Comparison of ENCODE assay signal across 11 cellular contexts in the genomic region with DNA sequence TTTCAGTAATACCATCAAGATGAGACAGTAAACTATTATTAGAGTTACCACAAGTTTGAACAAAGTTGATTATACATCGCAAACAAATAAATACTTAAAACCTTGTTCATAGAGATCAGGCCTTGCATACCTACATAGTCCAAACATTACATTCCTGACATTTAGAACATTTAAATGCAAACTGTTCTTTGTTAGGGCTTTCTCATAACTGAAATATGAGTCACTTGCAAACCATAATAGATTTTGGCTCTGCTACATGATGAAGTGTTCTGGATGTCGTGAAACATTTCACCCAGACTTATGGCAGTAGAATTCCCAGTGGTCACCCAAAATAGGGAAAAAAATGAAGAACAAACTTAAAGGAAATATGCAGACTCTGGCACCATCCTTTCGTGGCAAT.
A peak's percentile ranks its signal among the peaks of the same experiment; 100 is the strongest.
DNase-seq lines count a peak whose midpoint lies in the region; ATAC-seq and TF ChIP-seq lines count a peak whose summit lies in the region.
"Had no signal": no experiment of that assay in that cellular context is flagged by ENCODE, and none has a peak within 500 bp of the region (broad histone marks: within the 10 kb centered on the region; RNA-seq: fewer than 3 reads in every experiment).

No MANE protein-coding gene starts in this region.

- ATAC-seq in heart right ventricle (peak in 7 of 8 donors; percentile 53 to 88 (median 82)), GM21529 (IDR thresholded peaks at IDR 0.05; ENCODE audit: unreplicated experiment) (no peak), HG03025 (IDR thresholded peaks at IDR 0.05; ENCODE audit: low FRiP score, unreplicated experiment) (no peak)
- ATAC-seq: stimulated activated effector memory CD8-positive, alpha-beta T cell treated with anti-CD3 and anti-CD28 coated beads, Interleukin-12 subunit alpha, Interleukin-12 subunit beta, amount 100 ng/mL, for 72 hours had no signal

- no peaks in the 10 kb centered on the region for H3K36me3 ChIP-seq in heart right ventricle

- no peaks in the 10 kb centered on the region for H3K27me3 ChIP-seq in heart right ventricle

- H3K4me3 ChIP-seq in heart right ventricle, result peak overlapping the region in 2 of 10 donors; percentile 1 to 21
- peak overlapping the region; percentile 10 for H3K4me3 ChIP-seq in skeletal muscle cell (ENCODE audit: low read depth, low read length)

- DNase-seq in ELR (ENCODE audit: low read depth) (peak; percentile 90), amniotic stem cell (lab: John Stamatoyannopoulos, UW) (peak; percentile 34), heart right ventricle (no peak), skeletal muscle cell (ENCODE audit: low read depth) (peak; percentile 92), iPS-NIHi7 (ENCODE audit: extremely low spot score) (no peak)
- DNase-seq in activated effector memory CD4-positive, alpha-beta T cell treated with Interleukin-2 at 50 U/mL for 16 hours, result no peak
- DNase-seq: DMS53, NCI-H510A had no signal

- no peaks in the 10 kb centered on the region for H3K9me3 ChIP-seq in heart right ventricle

- WGBS in heart right ventricle, 2 donors, result 29 to 34% methylated on average over 3 of the region's 3 CpGs

- peaks cover 0 to 64% (median 40%) of the 10 kb centered on the region in 9 donors for H3K4me1 ChIP-seq in heart right ventricle

- H3K27ac ChIP-seq in heart right ventricle, result peak overlapping the region; percentile 6 to 85 (median 71)

- intact Hi-C loops in heart right ventricle (cut with DNase I), result loop anchor here in 4 of 10 donors (2.0 to 5.0 kb wide), 4 partner anchors 43 to 72 kb away; no protein-coding TSS in a partner anchor

- no peak for TF ChIP-seq CTCF in heart right ventricle (IDR thresholded peaks at IDR 0.05)

Comparison
In these comparisons a context has a peak if more than half of its experiments do, and no peak if none do; other contexts are left out.
1. DNase-seq: peak in ELR (single experiment), amniotic stem cell (single experiment) and skeletal muscle cell (single experiment); none in heart right ventricle (0 of 2), activated effector memory CD4-positive, alpha-beta T cell treated with Interleukin-2 at 50 U/mL for 16 hours (single experiment) and iPS-NIHi7 (single experiment).
2. ATAC-seq: peak in heart right ventricle (7 of 8); none in GM21529 (single experiment) and HG03025 (single experiment).